In genomic region chr1:119675349-119676343, GRCh38 we compare ENCODE assay signal across 8 cellular contexts. TPM values are rescaled to one million over a fixed set of nuclear protein-coding genes. Genes with fewer than 3 reads are reported as not detected.
DNase-seq lines count a peak whose midpoint lies in the region; ATAC-seq and TF ChIP-seq lines count a peak whose summit lies in the region.

No MANE protein-coding gene starts in this region.

- H3K36me3 Mint-ChIP-seq in activated naive CD4-positive, alpha-beta T cell treated with anti-CD3 and anti-CD28 coated beads, Interleukin-2, amount 50 U/mL, for 24 hours = no peaks in the 10 kb centered on the region
- H3K36me3 Mint-ChIP-seq in glutamatergic neuron (ENCODE audit: unreplicated experiment) = no peaks in the 10 kb centered on the region

- DNase-seq in MV-4-11 (lab: John Stamatoyannopoulos, UW) (peak; percentile 77), SK-N-MC (ENCODE audit: low read depth, low spot score) (peak; percentile 52), glutamatergic neuron (peak; percentile 76), transverse colon (peak; percentile 85)

- H3K4me1 Mint-ChIP-seq in activated naive CD4-positive, alpha-beta T cell treated with anti-CD3 and anti-CD28 coated beads, Interleukin-2, amount 50 U/mL, for 24 hours = peaks cover 11% of the 10 kb centered on the region
- no peaks in the 10 kb centered on the region for H3K4me1 Mint-ChIP-seq in glutamatergic neuron (ENCODE audit: low read depth, unreplicated experiment)

- no peaks in the 10 kb centered on the region for H3K9me3 Mint-ChIP-seq in activated naive CD4-positive, alpha-beta T cell treated with anti-CD3 and anti-CD28 coated beads, Interleukin-2, amount 50 U/mL, for 24 hours
- H3K9me3 Mint-ChIP-seq in glutamatergic neuron (ENCODE audit: unreplicated experiment) = peaks cover 2% of the 10 kb centered on the region

- ATAC-seq in GM21381 (IDR thresholded peaks at IDR 0.05; ENCODE audit: unreplicated experiment) = peak; percentile 64

- H3K27ac ChIP-seq in C4-2B (peak overlapping the region; percentile 52), SK-N-MC (no peak overlapping the region), parathyroid adenoma (peak overlapping the region; percentile 41), transverse colon (peak overlapping the region in 1 of 4 donors; percentile 40)

- no peaks in the 10 kb centered on the region for H3K79me2 ChIP-seq in parathyroid adenoma

- H3K4me2 ChIP-seq in parathyroid adenoma (ENCODE audit: low read length) = peak overlapping the region; percentile 44

- H3K27me3 ChIP-seq in parathyroid adenoma (ENCODE audit: control insufficient read depth, insufficient read depth, low read length) (no peaks in the 10 kb centered on the region), transverse colon (no peaks in the 10 kb centered on the region)

- no peak overlapping the region for H3K27ac Mint-ChIP-seq in activated naive CD4-positive, alpha-beta T cell treated with anti-CD3 and anti-CD28 coated beads, Interleukin-2, amount 50 U/mL, for 24 hours
- H3K27ac Mint-ChIP-seq in glutamatergic neuron (ENCODE audit: unreplicated experiment) = no peak overlapping the region

- H3K9ac ChIP-seq in SK-N-MC (ENCODE audit: insufficient read length) (peak overlapping the region; percentile 70), parathyroid adenoma (no peak overlapping the region)

- TF ChIP-seq EP300 in transverse colon (IDR thresholded peaks at IDR 0.05; ENCODE audit: low read depth) = no peak

- H3K4me3 ChIP-seq in SK-N-MC (peak overlapping the region; percentile 79), parathyroid adenoma (ENCODE audit: low read depth, low read length) (peak overlapping the region; percentile 44), transverse colon (peak overlapping the region; percentile 3 to 41 (median 12))

- TF ChIP-seq CTCF in C4-2B (conservative IDR thresholded peaks at IDR 0.05) (peak; percentile 84), glutamatergic neuron (IDR thresholded peaks at IDR 0.05; ENCODE audit: partially characterized antibody, unreplicated experiment) (peak; percentile 83), parathyroid adenoma (IDR thresholded peaks at IDR 0.05) (peak; percentile 82), transverse colon (IDR thresholded peaks at IDR 0.05) (peak; percentile 83 to 88 (median 87))

- no peaks in the 10 kb centered on the region for H3K36me3 ChIP-seq in SK-N-MC (ENCODE audit: insufficient read depth, low read length)
- H3K36me3 ChIP-seq in parathyroid adenoma (ENCODE audit: control insufficient read depth, insufficient read depth, low read length) = no peaks in the 10 kb centered on the region
- H3K36me3 ChIP-seq in transverse colon = no peaks in the 10 kb centered on the region

- H2AFZ ChIP-seq in parathyroid adenoma = peak overlapping the region; percentile 75

- WGBS in transverse colon (ENCODE audit: low coverage in 1 of 2), 2 donors = 22 to 23% methylated on average over 14 to 16 of the region's 16 CpGs

- in situ Hi-C loops in transverse colon (cut with MboI; ENCODE audit: low pct_ligation_motif_present in 1 of 4, low pct_unique_long_range_greater_than_20kb in 1 of 4, low sequenced_read_pairs in 3 of 4) = no loop called here

- peaks cover 3% of the 10 kb centered on the region for H3K4me1 ChIP-seq in parathyroid adenoma
- H3K4me1 ChIP-seq in transverse colon = peaks cover 0 to 10% (median 3%) of the 10 kb centered on the region in 4 donors

- intact Hi-C loops in transverse colon (cut with DNase I; ENCODE audit: low total_unique reads) = no loop called here

- no peak for TF ChIP-seq POLR2A in transverse colon (IDR thresholded peaks at IDR 0.05)

- no peaks in the 10 kb centered on the region for H3K9me3 ChIP-seq in SK-N-MC (ENCODE audit: low read depth, low read length)
- no peaks in the 10 kb centered on the region for H3K9me3 ChIP-seq in parathyroid adenoma (ENCODE audit: control insufficient read depth, low read length)
- H3K9me3 ChIP-seq in transverse colon = no peaks in the 10 kb centered on the region

- peak overlapping the region; percentile 68 for H3K4me3 Mint-ChIP-seq in activated naive CD4-positive, alpha-beta T cell treated with anti-CD3 and anti-CD28 coated beads, Interleukin-2, amount 50 U/mL, for 24 hours
- peak overlapping the region; percentile 86 for H3K4me3 Mint-ChIP-seq in glutamatergic neuron (ENCODE audit: unreplicated experiment)

- H3K27me3 Mint-ChIP-seq in activated naive CD4-positive, alpha-beta T cell treated with anti-CD3 and anti-CD28 coated beads, Interleukin-2, amount 50 U/mL, for 24 hours = peaks cover 15% of the 10 kb centered on the region
- no peaks in the 10 kb centered on the region for H3K27me3 Mint-ChIP-seq in glutamatergic neuron (ENCODE audit: unreplicated experiment)

RNA-seq across cellular contexts. Expression of gene ZNF697, which starts 27.6 kb away (rescaled TPM):
- total RNA-seq in glutamatergic neuron (ENCODE audit: unreplicated experiment) = 41.9 TPM
- total RNA-seq in transverse colon = 1 to 10 TPM in 3 of 4 donors, under 1 TPM in 1; 1.00 to 5.6 (median 2.9) TPM

RNA-seq across cellular contexts. Expression of gene PHGDH, which starts 36.1 kb away (rescaled TPM):
- total RNA-seq in glutamatergic neuron (ENCODE audit: unreplicated experiment) (280 TPM), transverse colon (10 to 100 TPM in 1 of 4 donors, 1 to 10 TPM in 3; 4.2 to 11.9 (median 8.1) TPM)

Comparison
In these comparisons a context has a peak if more than half of its experiments do, and no peak if none do; other contexts are left out.
1. H3K4me3 ChIP-seq: peak in every context shown above with its lines; median percentile 79 in SK-N-MC; 44 in parathyroid adenoma; 12 in transverse colon.
2. RNA of gene PHGDH, which starts 36.1 kb away (total RNA-seq): 280 TPM in glutamatergic neuron (single experiment); 4.2 to 11.9 TPM in transverse colon; every median in the first group is over 10 times any median in the second.
3. Peak in every context shown above with its lines, with median percentiles within 50 percentile points of each other: CTCF ChIP-seq and DNase-seq.